18 cellular contexts compared by ENCODE assay signal in genomic region chr12:88865537-88865936, GRCh38.
A peak's percentile ranks its signal among the peaks of the same experiment; 100 is the strongest.
DNase-seq lines count a peak whose midpoint lies in the region; ATAC-seq and TF ChIP-seq lines count a peak whose summit lies in the region.
"Had no signal": no experiment of that assay in that cellular context is flagged by ENCODE, and none has a peak within 500 bp of the region (broad histone marks: within the 10 kb centered on the region; RNA-seq: fewer than 3 reads in every experiment).

No MANE protein-coding gene starts in this region.

- H3K4me1 ChIP-seq in mammary epithelial cell (ENCODE audit: insufficient read depth, low read length): peaks cover 13% of the 10 kb centered on the region
- H3K4me1 ChIP-seq: BE2C had no signal

- H3K27ac ChIP-seq in mammary epithelial cell (ENCODE audit: insufficient read depth, low read depth, low read length): peak overlapping the region; percentile 46
- H3K27ac ChIP-seq: GM23248 had no signal

- H3K4me2 ChIP-seq in mammary epithelial cell (ENCODE audit: insufficient read depth, low read depth, low read length): peak overlapping the region; percentile 50

- CTCF ChIA-PET in mammary epithelial cell (lab: Charles Lee; ENCODE audit: low non-redundant PET): no interaction called here

- BruUV-seq in mammary epithelial cell (replicated peaks; lab: Mats Ljungman, UMichigan): no TSS peak

- no peak for TF ChIP-seq CTCF in mammary epithelial cell (conservative IDR thresholded peaks at IDR 0.05 in 1 of 2, IDR thresholded peaks at IDR 0.05 in 1 of 2; ENCODE audit: extremely low read depth in 1 of 2, insufficient read depth in 1 of 2, low read depth in 1 of 2, low read length in 2 of 2)

- no peaks in the 10 kb centered on the region for H3K36me3 ChIP-seq in mammary epithelial cell (ENCODE audit: insufficient read depth, low read length)
- H3K36me3 ChIP-seq: BE2C had no signal

- H3K4me3 ChIP-seq in mammary epithelial cell (replicated peaks in 1 of 3; ENCODE audit: insufficient read depth in 1 of 3, low read depth in 2 of 3, low read length in 3 of 3): no peak overlapping the region
- H3K4me3 ChIP-seq: GM23248 had no signal

- no peaks in the 10 kb centered on the region for H3K9me3 ChIP-seq in mammary epithelial cell (replicated peaks; ENCODE audit: insufficient read depth, low read length)
- H3K9me3 ChIP-seq: BE2C had no signal

- H3K79me2 ChIP-seq in mammary epithelial cell (ENCODE audit: insufficient read depth, low read length): no peaks in the 10 kb centered on the region

- intact Hi-C loops in mammary epithelial cell (cut with micrococcal nuclease): loop anchor here (5.0 kb wide), 1 partner anchor 57 kb away; no protein-coding TSS in a partner anchor

- DNase-seq in HPDE6-E6E7 (ENCODE audit: extremely low spot score) (peak; percentile 22), NCI-H69 (lab: John Stamatoyannopoulos, UW) (peak; percentile 34), mammary epithelial cell (peak; percentile 65), NCI-H510A (lab: John Stamatoyannopoulos, UW) (no peak), SKM-1 (lab: John Stamatoyannopoulos, UW; ENCODE audit: unreplicated experiment) (no peak)
- no peak for DNase-seq in stimulated activated CD8-positive, alpha-beta memory T cell treated with anti-CD3 and anti-CD28 coated beads, Interleukin-4, amount 100 ng/mL, for 48 hours
- DNase-seq: ACHN; BE2C; C1 segment of cervical spinal cord; CD4-positive, CD25-positive, alpha-beta regulatory T cell; CD8-positive, alpha-beta memory T cell; COR-L47; DMS153; DMS79; GDM1; GM23248; HCEC 1CT had no signal

- peak; percentile 79 for ATAC-seq in esophagus mucosa

- in situ Hi-C loops in mammary epithelial cell (cut with MboI; ENCODE audit: low sequenced_read_pairs in 2 of 2): no loop called here

- dilution Hi-C loops in mammary epithelial cell (cut with HindIII; ENCODE audit: low sequenced_read_pairs): no loop called here

- H2AFZ ChIP-seq in mammary epithelial cell (ENCODE audit: low read depth, low read length): peak overlapping the region; percentile 56
- H2AFZ ChIP-seq: GM23248 had no signal

- no peak overlapping the region for H3K9ac ChIP-seq in mammary epithelial cell (ENCODE audit: insufficient read depth, low read length)
- H3K9ac ChIP-seq: GM23248 had no signal

- H3K27me3 ChIP-seq in mammary epithelial cell (ENCODE audit: insufficient read depth, low read length): no peaks in the 10 kb centered on the region
- H3K27me3 ChIP-seq: BE2C had no signal

- H4K20me1 ChIP-seq in mammary epithelial cell (ENCODE audit: insufficient read depth, low read length): no peaks in the 10 kb centered on the region

- 0% methylated on average over 1 of the region's 1 CpG for WGBS in mammary epithelial cell (ENCODE audit: low coverage, missing lambda C conversion rate)

Comparison
In these comparisons a context has a peak if more than half of its experiments do, and no peak if none do; other contexts are left out.
1. DNase-seq: peak in HPDE6-E6E7 (single experiment), NCI-H69 (single experiment) and mammary epithelial cell (single experiment); none in NCI-H510A (single experiment), stimulated activated CD8-positive, alpha-beta memory T cell treated with anti-CD3 and anti-CD28 coated beads, Interleukin-4, amount 100 ng/mL, for 48 hours (single experiment) and SKM-1 (single experiment).